ENCODE assay signal across 8 cellular contexts in genomic region chr17:38703742-38704644, GRCh38. TPM values are rescaled to one million over a fixed set of nuclear protein-coding genes. Genes with fewer than 3 reads are reported as not detected.
DNase-seq lines count a peak whose midpoint lies in the region; ATAC-seq and TF ChIP-seq lines count a peak whose summit lies in the region.

No MANE protein-coding gene starts in this region.

- peak; percentile 5 for TF ChIP-seq CTCF in GM12865 (IDR thresholded peaks at IDR 0.05; ENCODE audit: insufficient read depth, low read depth, low read length, missing control alignments)

- H3K9me3 Mint-ChIP-seq in activated naive CD8-positive, alpha-beta T cell treated with anti-CD3 and anti-CD28 coated beads, Interleukin-2, amount 50 U/mL, for 24 hours, result peaks cover 5% of the 10 kb centered on the region

- no peaks in the 10 kb centered on the region for H3K27me3 Mint-ChIP-seq in activated naive CD8-positive, alpha-beta T cell treated with anti-CD3 and anti-CD28 coated beads, Interleukin-2, amount 50 U/mL, for 24 hours

- H3K4me3 Mint-ChIP-seq in activated naive CD8-positive, alpha-beta T cell treated with anti-CD3 and anti-CD28 coated beads, Interleukin-2, amount 50 U/mL, for 24 hours, result peak overlapping the region; percentile 96

- H3K27ac Mint-ChIP-seq in activated naive CD8-positive, alpha-beta T cell treated with anti-CD3 and anti-CD28 coated beads, Interleukin-2, amount 50 U/mL, for 24 hours, result peak overlapping the region; percentile 99

- peak; percentile 12 for ATAC-seq in activated naive CD8-positive, alpha-beta T cell treated with anti-CD3 and anti-CD28 coated beads, Interleukin-2, amount 50 U/mL, for 24 hours
- ATAC-seq in left ventricle myocardium superior, result peak; percentile 64
- no peak for ATAC-seq in GM21423 (IDR thresholded peaks at IDR 0.05; ENCODE audit: unreplicated experiment)
- no peak for ATAC-seq in GM19452 (IDR thresholded peaks at IDR 0.05; ENCODE audit: unreplicated experiment)

- DNase-seq in GM12865 (ENCODE audit: low read depth) (peak; percentile 96), MV-4-11 (lab: John Stamatoyannopoulos, UW) (peak; percentile 29), SKM-1 treated with dmso at 0.1 percent for 144 hours (lab: John Stamatoyannopoulos, UW; ENCODE audit: unreplicated experiment) (peak; percentile 54), left ventricle myocardium superior (peak; percentile 91), retina (peak; percentile 82)
- DNase-seq in activated naive CD8-positive, alpha-beta T cell treated with anti-CD3 and anti-CD28 coated beads, Interleukin-2, amount 50 U/mL, for 24 hours, result peak; percentile 90

- intact Hi-C loops in left ventricle myocardium superior (cut with micrococcal nuclease), result no loop called here

- H3K4me1 Mint-ChIP-seq in activated naive CD8-positive, alpha-beta T cell treated with anti-CD3 and anti-CD28 coated beads, Interleukin-2, amount 50 U/mL, for 24 hours, result peaks cover 60% of the 10 kb centered on the region

- H3K4me3 ChIP-seq in GM12865 (ENCODE audit: low read depth, low read length), result peak overlapping the region; percentile 83

- peaks cover 28% of the 10 kb centered on the region for H3K36me3 Mint-ChIP-seq in activated naive CD8-positive, alpha-beta T cell treated with anti-CD3 and anti-CD28 coated beads, Interleukin-2, amount 50 U/mL, for 24 hours (ENCODE audit: low read depth)

RNA-seq across cellular contexts. Expression of gene MLLT6, which starts 1.1 kb away (rescaled TPM):
- 88.0 TPM for total RNA-seq in left ventricle myocardium superior

RNA-seq across cellular contexts. Expression of gene CISD3, which starts 26.1 kb away (rescaled TPM):
- total RNA-seq in left ventricle myocardium superior, result 87.9 TPM

RNA-seq across cellular contexts. Expression of gene EPOP, which starts 29.2 kb away (rescaled TPM):
- 0.57 TPM for total RNA-seq in left ventricle myocardium superior

RNA-seq across cellular contexts. Expression of gene PCGF2, which starts 44.1 kb away (rescaled TPM):
- total RNA-seq in left ventricle myocardium superior, result 23.8 TPM

RNA-seq across cellular contexts. Expression of gene PSMB3, which starts 48.5 kb away (rescaled TPM):
- total RNA-seq in left ventricle myocardium superior, result 167 TPM

Comparison
In these comparisons a context has a peak if more than half of its experiments do, and no peak if none do; other contexts are left out.
1. DNase-seq: peak in every context shown above with its lines; median percentile 96 in GM12865; 91 in left ventricle myocardium superior; 90 in activated naive CD8-positive, alpha-beta T cell treated with anti-CD3 and anti-CD28 coated beads, Interleukin-2, amount 50 U/mL, for 24 hours; 82 in retina; 54 in SKM-1 treated with dmso at 0.1 percent for 144 hours; 29 in MV-4-11.
2. ATAC-seq: peak in activated naive CD8-positive, alpha-beta T cell treated with anti-CD3 and anti-CD28 coated beads, Interleukin-2, amount 50 U/mL, for 24 hours (single experiment) and left ventricle myocardium superior (single experiment); none in GM21423 (single experiment) and GM19452 (single experiment).